In genomic region chr12:3837049-3837448, GRCh38 we compare ENCODE assay signal across 1 cellular context.
TF ChIP-seq lines count a peak whose summit lies in the region.

No MANE protein-coding gene starts in this region.

TF ChIP-seq in HCT116, 20 proteins besides CTCF, POLR2A, EP300 and RAD21 (continued from another document):
- TF ChIP-seq ZBTB33 (IDR thresholded peaks at IDR 0.05; ENCODE audit: extremely low read depth, insufficient replicate concordance, low read length) (no peak), YY1 (IDR thresholded peaks at IDR 0.05; ENCODE audit: extremely low read depth, insufficient replicate concordance, low read depth, low read length) (no peak), MAX (IDR thresholded peaks at IDR 0.05) (no peak), EZH2 (IDR thresholded peaks at IDR 0.05) (no peak), REST (IDR thresholded peaks at IDR 0.05; ENCODE audit: low read depth) (no peak)
